Comparison of ENCODE assay signal across 8 cellular contexts in genomic region chr7:42931834-42932651, GRCh38. TPM values are rescaled to one million over a fixed set of nuclear protein-coding genes. Genes with fewer than 3 reads are reported as not detected.
DNase-seq lines count a peak whose midpoint lies in the region; ATAC-seq lines count a peak whose summit lies in the region.

TSS of gene MRPL32 (plus strand) at chr7:42932376. CDS start at chr7:42932387, 11 bp downstream.
TSS of gene PSMA2 (minus strand) at chr7:42932174. CDS start at chr7:42932158, 16 bp downstream.

- CTCF ChIA-PET in activated CD8-positive, alpha-beta memory T cell treated with anti-CD3 and anti-CD28 coated beads, Interleukin-2, amount 10 ng/mL, durations not matched to agents 7 days and 5 days (lab: Charles Lee) = interaction anchor here (1.1 to 2.2 kb wide), 14 partner anchors 9 to 907 kb away, joined by 3 to 26 read pairs (median 5); partner anchors contain the start of genes C7orf25 and STK17A

- H4K8ac ChIP-seq in mesenchymal stem cell (ENCODE audit: low read length) = peak within 1 kb of the TSS; percentile 86

- peaks cover 61% of the 10 kb centered on the region for H3K4me1 Mint-ChIP-seq in activated CD8-positive, alpha-beta memory T cell treated with anti-CD3 and anti-CD28 coated beads, Interleukin-2, amount 10 ng/mL, durations not matched to agents 7 days and 5 days

- H3K23ac ChIP-seq in mesenchymal stem cell (ENCODE audit: low read length in 2 of 2) = peak within 1 kb of the TSS in 1 of 2 experiments; percentile 50

- peak within 1 kb of the TSS; percentile 79 for H3K27ac ChIP-seq in mesenchymal stem cell (ENCODE audit: low read length, poor library complexity, severe bottlenecking)

- H3K36me3 ChIP-seq in NT2/D1 (ENCODE audit: insufficient read depth, insufficient read length, low read length) (peaks cover 39% of the 10 kb centered on the region), endocrine pancreas (ENCODE audit: control insufficient read depth, insufficient read depth, low read length) (no peaks in the 10 kb centered on the region), mesenchymal stem cell (ENCODE audit: control insufficient read depth in 1 of 2, insufficient read depth in 2 of 2, low read depth in 1 of 2, low read length in 2 of 2) (peaks cover 2 to 26% of the 10 kb centered on the region in 2 experiments)

- H3K36me3 Mint-ChIP-seq in activated CD8-positive, alpha-beta memory T cell treated with anti-CD3 and anti-CD28 coated beads, Interleukin-2, amount 10 ng/mL, durations not matched to agents 7 days and 5 days = peaks cover 37% of the 10 kb centered on the region

- H3K4me3 Mint-ChIP-seq in activated CD8-positive, alpha-beta memory T cell treated with anti-CD3 and anti-CD28 coated beads, Interleukin-2, amount 10 ng/mL, durations not matched to agents 7 days and 5 days = peak within 1 kb of the TSS; percentile 100

- DNase-seq in COR-L47 (lab: John Stamatoyannopoulos, UW) (peak; percentile 96), HUDEP-2 (lab: John Stamatoyannopoulos, UW; ENCODE audit: unreplicated experiment in 76 of 76) (peak; percentile 26 to 96 (median 91)), NT2/D1 (ENCODE audit: low read depth, low spot score) (peak; percentile 98), mesenchymal stem cell (peak; percentile 99)
- DNase-seq in activated CD8-positive, alpha-beta memory T cell treated with anti-CD3 and anti-CD28 coated beads, Interleukin-2, amount 10 ng/mL, durations not matched to agents 7 days and 5 days = peak; percentile 97
- peak; percentile 89 for DNase-seq in stimulated activated CD8-positive, alpha-beta memory T cell treated with anti-CD3 and anti-CD28 coated beads, Interleukin-12 subunit alpha, Interleukin-12 subunit beta, amount 100 ng/mL, for 4 hours (ENCODE audit: low read depth)

- peaks cover 6% of the 10 kb centered on the region for H3K79me1 ChIP-seq in mesenchymal stem cell (replicated peaks; ENCODE audit: low read length, poor library complexity, severe bottlenecking)

- peak; percentile 99 for ATAC-seq in GM21381 (IDR thresholded peaks at IDR 0.05; ENCODE audit: unreplicated experiment)
- peak; percentile 100 for ATAC-seq in activated CD8-positive, alpha-beta memory T cell treated with anti-CD3 and anti-CD28 coated beads, Interleukin-2, amount 10 ng/mL, durations not matched to agents 7 days and 5 days

- peak within 1 kb of the TSS; percentile 75 to 94 for H3K4ac ChIP-seq in mesenchymal stem cell (ENCODE audit: low read depth in 1 of 2, low read length in 2 of 2)

- H2BK120ac ChIP-seq in mesenchymal stem cell (ENCODE audit: low read depth, low read length) = no peak within 1 kb of the TSS

- H3K27me3 Mint-ChIP-seq in activated CD8-positive, alpha-beta memory T cell treated with anti-CD3 and anti-CD28 coated beads, Interleukin-2, amount 10 ng/mL, durations not matched to agents 7 days and 5 days = no peaks in the 10 kb centered on the region

- peak within 1 kb of the TSS; percentile 12 for H2BK5ac ChIP-seq in mesenchymal stem cell (ENCODE audit: low read depth, low read length, poor library complexity, severe bottlenecking)

- peak within 1 kb of the TSS; percentile 100 for H3K27ac Mint-ChIP-seq in activated CD8-positive, alpha-beta memory T cell treated with anti-CD3 and anti-CD28 coated beads, Interleukin-2, amount 10 ng/mL, durations not matched to agents 7 days and 5 days

- peak within 1 kb of the TSS in 1 of 2 experiments; percentile 68 for H2BK12ac ChIP-seq in mesenchymal stem cell (ENCODE audit: low read length in 2 of 2)

- peak within 1 kb of the TSS; percentile 78 for H3K4me2 ChIP-seq in mesenchymal stem cell (ENCODE audit: low read length, poor library complexity, severe bottlenecking)

- under 1% methylated on average over 46 of the region's 56 CpGs for WGBS in mesenchymal stem cell

- H3K4me1 ChIP-seq in NT2/D1 (ENCODE audit: insufficient read depth, insufficient read length) (peaks cover 2% of the 10 kb centered on the region), endocrine pancreas (ENCODE audit: control insufficient read depth, insufficient read depth, low read length) (peaks cover 4% of the 10 kb centered on the region), mesenchymal stem cell (ENCODE audit: control insufficient read depth, insufficient read depth, low read depth, low read length) (peaks cover 5% of the 10 kb centered on the region)

- H3K27me3 ChIP-seq in NT2/D1 (ENCODE audit: insufficient read depth, insufficient read length) (no peaks in the 10 kb centered on the region), endocrine pancreas (ENCODE audit: control insufficient read depth, insufficient read depth, low read length) (no peaks in the 10 kb centered on the region), mesenchymal stem cell (ENCODE audit: control insufficient read depth in 1 of 2, insufficient read depth in 1 of 2, low read length in 2 of 2) (no peaks in the 10 kb centered on the region)

- H2BK15ac ChIP-seq in mesenchymal stem cell (ENCODE audit: low read depth, poor library complexity, severe bottlenecking) = no peak within 1 kb of the TSS

- H3K9ac ChIP-seq in NT2/D1 (ENCODE audit: insufficient read length, low read depth) = peak within 1 kb of the TSS; percentile 97
- peak within 1 kb of the TSS; percentile 100 for H3K9ac ChIP-seq in endocrine pancreas (ENCODE audit: control insufficient read depth, insufficient read depth, low read length)
- H3K9ac ChIP-seq in mesenchymal stem cell (ENCODE audit: low read length) = peak within 1 kb of the TSS; percentile 98

- H3K14ac ChIP-seq in mesenchymal stem cell (ENCODE audit: low read length in 2 of 2) = peak within 1 kb of the TSS in 1 of 2 experiments; percentile 91

- no peak within 1 kb of the TSS for H2AK5ac ChIP-seq in mesenchymal stem cell (ENCODE audit: low read length, severe bottlenecking)

- no peaks in the 10 kb centered on the region for H3K9me3 Mint-ChIP-seq in activated CD8-positive, alpha-beta memory T cell treated with anti-CD3 and anti-CD28 coated beads, Interleukin-2, amount 10 ng/mL, durations not matched to agents 7 days and 5 days (ENCODE audit: low read depth)

- peak within 1 kb of the TSS; percentile 86 to 93 for H3K18ac ChIP-seq in mesenchymal stem cell (ENCODE audit: low read depth in 1 of 2, low read length in 2 of 2)

- H3K9me3 ChIP-seq in NT2/D1 (ENCODE audit: insufficient read depth, low read length) (no peaks in the 10 kb centered on the region), endocrine pancreas (ENCODE audit: control insufficient read depth, low read length) (no peaks in the 10 kb centered on the region), mesenchymal stem cell (ENCODE audit: control insufficient read depth, low read length) (no peaks in the 10 kb centered on the region)

- peak within 1 kb of the TSS; percentile 84 for H2AFZ ChIP-seq in mesenchymal stem cell (ENCODE audit: low read depth, low read length)

- H3K4me3 ChIP-seq in NT2/D1 (ENCODE audit: insufficient read length, low read depth) (peak within 1 kb of the TSS; percentile 96), endocrine pancreas (ENCODE audit: control insufficient read depth, insufficient read depth, low read length) (peak within 1 kb of the TSS; percentile 93), mesenchymal stem cell (ENCODE audit: insufficient read depth in 1 of 2, low read depth in 1 of 2, low read length in 2 of 2) (peak within 1 kb of the TSS; percentile 82 to 98)

- H4K91ac ChIP-seq in mesenchymal stem cell (ENCODE audit: low read length) = no peak within 1 kb of the TSS

RNA-seq across cellular contexts. Expression of gene MRPL32, which starts in this region (rescaled TPM):
- total RNA-seq in activated CD8-positive, alpha-beta memory T cell treated with anti-CD3 and anti-CD28 coated beads, Interleukin-2, amount 10 ng/mL, durations not matched to agents 7 days and 5 days = 10 to 100 TPM; 48.5 to 54.4 TPM
- polyA plus RNA-seq in mesenchymal stem cell (2013, experiment 1 of 2) = 65.8 TPM
- polyA plus RNA-seq in mesenchymal stem cell (2013, experiment 2 of 2) = 82.5 TPM

RNA-seq across cellular contexts. Expression of gene PSMA2, which starts in this region (rescaled TPM):
- 100 to 1,000 TPM; 135 to 158 TPM for total RNA-seq in activated CD8-positive, alpha-beta memory T cell treated with anti-CD3 and anti-CD28 coated beads, Interleukin-2, amount 10 ng/mL, durations not matched to agents 7 days and 5 days
- polyA plus RNA-seq in mesenchymal stem cell (2013, experiment 1 of 2) = 149 TPM
- polyA plus RNA-seq in mesenchymal stem cell (2013, experiment 2 of 2) = 165 TPM

Comparison
In these comparisons a context has a peak if more than half of its experiments do, and no peak if none do; other contexts are left out.
1. Peak in every context shown above with its lines: DNase-seq, ATAC-seq, H3K4me3 ChIP-seq and H3K27ac ChIP-seq.